12 cellular contexts compared by ENCODE assay signal in genomic region chr4:104930298-104930697, GRCh38.
DNase-seq lines count a peak whose midpoint lies in the region; ATAC-seq, FAIRE-seq and TF ChIP-seq lines count a peak whose summit lies in the region.
"Had no signal": no experiment of that assay in that cellular context is flagged by ENCODE, and none has a peak within 500 bp of the region (broad histone marks: within the 10 kb centered on the region; RNA-seq: fewer than 3 reads in every experiment).

No MANE protein-coding gene starts in this region.

- H3K36me3 ChIP-seq in BLaER1 = no peaks in the 10 kb centered on the region
- H3K36me3 ChIP-seq: BE2C had no signal

- DNase-seq in activated B cell treated with CpG ODN at 0.5 μM for 24 hours (no peak), NCI-H774 (lab: John Stamatoyannopoulos, UW) (no peak), GM12891 (ENCODE audit: insufficient read length, low spot score) (no peak)
- DNase-seq in activated CD4-positive, alpha-beta T cell treated with anti-CD3 and anti-CD28 coated beads for 1 hour = no peak
- DNase-seq: activated naive CD4-positive, alpha-beta T cell treated with anti-CD3 and anti-CD28 coated beads, Interleukin-2, amount 50 U/mL, for 16 hours; BE2C; GM23248 had no signal

- H3K27me3 Mint-ChIP-seq in activated B cell treated with CpG ODN at 0.5 μM for 24 hours = no peaks in the 10 kb centered on the region

- H3K9me3 ChIP-seq in BLaER1 = no peaks in the 10 kb centered on the region; the same call in 1 of the 2 replicates
- H3K9me3 ChIP-seq: BE2C had no signal

- no peak for TF ChIP-seq POLR2A in GM12891 (IDR thresholded peaks at IDR 0.05; ENCODE audit: low read depth, low read length)

- POLR2A ChIA-PET in activated B cell treated with CpG ODN at 0.5 μM for 24 hours (lab: Charles Lee) = no interaction called here

- no peaks in the 10 kb centered on the region for H3K36me3 Mint-ChIP-seq in activated B cell treated with CpG ODN at 0.5 μM for 24 hours (ENCODE audit: low read depth)

- peaks cover 13% of the 10 kb centered on the region for H3K4me1 ChIP-seq in BLaER1
- H3K4me1 ChIP-seq: BE2C, parathyroid adenoma had no signal

- H3K27ac ChIP-seq in BLaER1 = peak overlapping the region; percentile 47
- H3K27ac ChIP-seq: GM23248, parathyroid adenoma had no signal

- CTCF ChIA-PET in activated B cell treated with CpG ODN at 0.5 μM for 24 hours (lab: Charles Lee) = interaction anchor here (0.9 to 1.6 kb wide), 2 partner anchors 541 to 543 kb away, joined by 3 to 7 read pairs; partner anchors contain the start of gene PPA2

- H3K9ac ChIP-seq in BLaER1 = no peak overlapping the region
- H3K9ac ChIP-seq: GM23248, parathyroid adenoma had no signal

- FAIRE-seq in GM12891 (lab: Jason Lieb, UNC) = no peak

- TF ChIP-seq CTCF in activated B cell treated with CpG ODN at 0.5 μM for 24 hours (IDR thresholded peaks at IDR 0.05) = no peak

- H3K4me2 ChIP-seq in BLaER1 = peak overlapping the region; percentile 57

- H3K27ac Mint-ChIP-seq in activated B cell treated with CpG ODN at 0.5 μM for 24 hours = peak overlapping the region; percentile 63

- H3K4me1 Mint-ChIP-seq in activated B cell treated with CpG ODN at 0.5 μM for 24 hours = peaks cover 27% of the 10 kb centered on the region

- ATAC-seq in GM18907 (IDR thresholded peaks at IDR 0.05; ENCODE audit: unreplicated experiment) = peak; percentile 33
- peak; percentile 10 for ATAC-seq in HG02938 (IDR thresholded peaks at IDR 0.05; ENCODE audit: unreplicated experiment)
- no peak for ATAC-seq in activated B cell treated with CpG ODN at 0.5 μM for 24 hours (ENCODE audit: low read depth)
- ATAC-seq in HG03139 (IDR thresholded peaks at IDR 0.05; ENCODE audit: unreplicated experiment) = no peak

- peaks cover 9% of the 10 kb centered on the region for H3K9me3 Mint-ChIP-seq in activated B cell treated with CpG ODN at 0.5 μM for 24 hours

- H3K27me3 ChIP-seq in BLaER1 = no peaks in the 10 kb centered on the region
- H3K27me3 ChIP-seq: BE2C had no signal

- intact Hi-C loops in activated B cell treated with CpG ODN at 0.5 μM for 24 hours (cut with micrococcal nuclease) = loop anchor here (2.0 to 10.0 kb wide), 2 partner anchors 217 to 905 kb away; partner anchors contain the start of gene TET2

- no peak overlapping the region for H3K4me3 Mint-ChIP-seq in activated B cell treated with CpG ODN at 0.5 μM for 24 hours

- H4K20me1 ChIP-seq in BLaER1 = no peaks in the 10 kb centered on the region

- H3K4me3 ChIP-seq in BLaER1 = no peak overlapping the region
- H3K4me3 ChIP-seq: GM23248 had no signal

TF ChIP-seq in GM12891, 5 proteins besides CTCF, POLR2A, EP300 and RAD21:
- TF ChIP-seq POU2F2 (IDR thresholded peaks at IDR 0.05; ENCODE audit: low read depth, low read length) (no peak), SPI1 (IDR thresholded peaks at IDR 0.05; ENCODE audit: low read depth, low read length) (no peak), PAX5 (IDR thresholded peaks at IDR 0.05; ENCODE audit: insufficient read depth, low read length, severe bottlenecking) (no peak), TAF1 (IDR thresholded peaks at IDR 0.05; ENCODE audit: low read depth, low read length) (no peak), POLR2AphosphoS5 (IDR thresholded peaks at IDR 0.05; ENCODE audit: low read depth, low read length) (no peak)
TF ChIP-seq in GM12891: peak in this region for 0.

Comparison
In these comparisons a context has a peak if more than half of its experiments do, and no peak if none do; other contexts are left out.
1. ATAC-seq: peak in GM18907 (single experiment) and HG02938 (single experiment); none in activated B cell treated with CpG ODN at 0.5 μM for 24 hours (single experiment) and HG03139 (single experiment).